ENCODE assay signal across 15 cellular contexts in the genomic region with DNA sequence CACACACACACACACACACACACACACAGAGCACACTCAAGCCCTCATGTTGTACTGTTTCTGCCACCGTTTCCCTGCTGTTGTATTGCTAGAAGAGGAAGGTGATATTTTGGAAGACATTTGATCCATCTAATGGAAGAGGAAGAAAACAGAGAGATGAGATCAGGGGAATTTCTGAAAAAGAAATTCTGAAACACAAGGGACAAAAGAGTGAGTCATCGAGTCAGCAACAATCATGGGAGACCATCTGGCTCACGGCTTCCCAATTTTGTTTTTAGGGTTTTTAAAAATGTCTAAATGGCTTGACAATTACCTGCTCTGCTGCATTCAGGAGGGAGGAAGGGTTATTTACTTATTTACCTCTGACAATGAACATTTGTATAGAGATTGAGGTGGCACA. TPM values are rescaled to one million over a fixed set of nuclear protein-coding genes. Genes with fewer than 3 reads are reported as not detected.
A peak's percentile ranks its signal among the peaks of the same experiment; 100 is the strongest.
DNase-seq lines count a peak whose midpoint lies in the region; ATAC-seq and TF ChIP-seq lines count a peak whose summit lies in the region.
"Had no signal": no experiment of that assay in that cellular context is flagged by ENCODE, and none has a peak within 500 bp of the region (broad histone marks: within the 10 kb centered on the region; RNA-seq: fewer than 3 reads in every experiment).

No MANE protein-coding gene starts in this region.

- H3K9me3 ChIP-seq in PC-3 (ENCODE audit: low read length) (no peaks in the 10 kb centered on the region), fibroblast of lung (ENCODE audit: control insufficient read depth, insufficient read depth, low read depth, low read length) (no peaks in the 10 kb centered on the region)
- no peaks in the 10 kb centered on the region for H3K9me3 ChIP-seq in CD4-positive, alpha-beta T cell (ENCODE audit: control insufficient read depth, low read length)
- H3K9me3 ChIP-seq: adrenal gland, thoracic aorta had no signal

- H3K4me2 ChIP-seq in PC-3 (ENCODE audit: low read length) (no peak overlapping the region), fibroblast of lung (ENCODE audit: extremely low read depth, insufficient read depth, low read length) (no peak overlapping the region)

- H3K9me3 Mint-ChIP-seq in CD4-positive, alpha-beta T cell, result no peaks in the 10 kb centered on the region

- H3F3A ChIP-seq in PC-3 (ENCODE audit: low read length, unreplicated experiment), result no peaks in the 10 kb centered on the region

- ATAC-seq in PC-3, result no peak
- no peak for ATAC-seq in CD4-positive, alpha-beta T cell (ENCODE audit: poor library complexity)

- H3K79me2 ChIP-seq in PC-3 (ENCODE audit: low read length), result no peaks in the 10 kb centered on the region
- no peaks in the 10 kb centered on the region for H3K79me2 ChIP-seq in fibroblast of lung (ENCODE audit: control insufficient read depth, insufficient read depth, low read length)

- no peak overlapping the region for H3K27ac ChIP-seq in PC-3 (ENCODE audit: low read length)
- no peak overlapping the region for H3K27ac ChIP-seq in fibroblast of lung (ENCODE audit: insufficient read depth, low read length)
- no peak overlapping the region for H3K27ac ChIP-seq in CD4-positive, alpha-beta T cell (ENCODE audit: low read depth, low read length)
- H3K27ac ChIP-seq: adrenal gland, coronary artery, thoracic aorta had no signal

- H3K9ac ChIP-seq in PC-3 (ENCODE audit: low read length), result no peak overlapping the region
- no peak overlapping the region for H3K9ac ChIP-seq in fibroblast of lung (ENCODE audit: insufficient read depth, low read length)

- H3K4me1 ChIP-seq in PC-3 (ENCODE audit: insufficient read depth, low read length) (peaks cover 5% of the 10 kb centered on the region; the same call in 1 of the 2 replicates), fibroblast of lung (ENCODE audit: control insufficient read depth, extremely low read depth, insufficient read depth, low read length) (no peaks in the 10 kb centered on the region)
- H3K4me1 ChIP-seq: adrenal gland had no signal

- TF ChIP-seq CTCF in PC-3 (conservative IDR thresholded peaks at IDR 0.05; ENCODE audit: low read depth, low read length) (no peak), fibroblast of lung (conservative IDR thresholded peaks at IDR 0.05 in 1 of 2, IDR thresholded peaks at IDR 0.05 in 1 of 2; ENCODE audit: low read depth in 1 of 2, low read length in 2 of 2) (no peak)
- no peak for TF ChIP-seq CTCF in CD4-positive, alpha-beta T cell (IDR thresholded peaks at IDR 0.05)

- no TSS peak for BruUV-seq in PC-3 (replicated peaks; lab: Mats Ljungman, UMichigan)

- CTCF ChIA-PET in PC-3 (lab: Charles Lee), result no interaction called here
- CTCF ChIA-PET in CD4-positive, alpha-beta T cell (lab: Charles Lee), result no interaction called here

- H3K9me2 ChIP-seq in PC-3 (replicated peaks; ENCODE audit: low read length), result no peaks in the 10 kb centered on the region

- H3K36me3 ChIP-seq in PC-3 (ENCODE audit: low read depth, low read length) (no peaks in the 10 kb centered on the region), fibroblast of lung (ENCODE audit: control insufficient read depth, insufficient read depth, low read length) (no peaks in the 10 kb centered on the region)
- H3K36me3 ChIP-seq: adrenal gland, thoracic aorta had no signal

- POLR2A ChIA-PET in PC-3 (lab: Charles Lee; ENCODE audit: unreplicated experiment), result no interaction called here
- POLR2A ChIA-PET in CD4-positive, alpha-beta T cell (lab: Charles Lee), result interaction anchor here (0.6 kb wide), 1 partner anchor 1328 kb away, joined by 4 read pairs; no protein-coding TSS in a partner anchor

- no peak overlapping the region for H3K4me3 Mint-ChIP-seq in CD4-positive, alpha-beta T cell

- H3K27me3 Mint-ChIP-seq in CD4-positive, alpha-beta T cell, result peaks cover 12% of the 10 kb centered on the region

- H3K36me3 Mint-ChIP-seq in CD4-positive, alpha-beta T cell (ENCODE audit: low read depth), result no peaks in the 10 kb centered on the region

- H3K27me3 ChIP-seq in PC-3 (ENCODE audit: low read length) (no peaks in the 10 kb centered on the region), fibroblast of lung (ENCODE audit: control insufficient read depth, insufficient read depth, low read length) (no peaks in the 10 kb centered on the region)
- H3K27me3 ChIP-seq in CD4-positive, alpha-beta T cell (ENCODE audit: control insufficient read depth, insufficient read depth, low read length), result no peaks in the 10 kb centered on the region
- H3K27me3 ChIP-seq: adrenal gland had no signal

- H4K20me1 ChIP-seq in PC-3 (ENCODE audit: low read length) (no peaks in the 10 kb centered on the region), fibroblast of lung (ENCODE audit: control insufficient read depth, extremely low read depth, insufficient read depth, low read length) (no peaks in the 10 kb centered on the region)

- H3K4me3 ChIP-seq in PC-3 (ENCODE audit: low read length), result no peak overlapping the region
- H3K4me3 ChIP-seq in fibroblast of lung (replicated peaks in 1 of 4; ENCODE audit: control extremely low read depth in 1 of 4, insufficient read depth in 1 of 4, low read depth in 3 of 4, low read length in 4 of 4), result no peak overlapping the region
- H3K4me3 ChIP-seq: adrenal gland, coronary artery, thoracic aorta had no signal

- H3K4me1 Mint-ChIP-seq in CD4-positive, alpha-beta T cell (ENCODE audit: low read depth), result no peaks in the 10 kb centered on the region

- H2AFZ ChIP-seq in PC-3 (ENCODE audit: low read length), result peak overlapping the region; percentile 42; the same call in 1 of the 2 replicates
- H2AFZ ChIP-seq in fibroblast of lung (ENCODE audit: low read length), result no peak overlapping the region

- DNase-seq in NCI-H2107 treated with DMSO at 0.1 percent for 48 hours (lab: John Stamatoyannopoulos, UW; ENCODE audit: unreplicated experiment), result peak; percentile 30
- DNase-seq in NCI-H2107 (lab: John Stamatoyannopoulos, UW), result no peak
- no peak for DNase-seq in PC-3
- peak; percentile 19 to 59 for DNase-seq in fibroblast of lung (ENCODE audit: low read depth in 2 of 2)
- peak; percentile 33 for DNase-seq in renal cortical epithelial cell (ENCODE audit: low read depth)
- no peak for DNase-seq in RPMI8226
- DNase-seq in CD4-positive, alpha-beta T cell, result no peak
- no peak for DNase-seq in NCI-H82 (lab: John Stamatoyannopoulos, UW)
- DNase-seq: activated CD4-positive, CD25-positive, alpha-beta regulatory T cell treated with anti-CD3 and anti-CD28 coated beads, Interleukin-2, amount 50 U/mL, for 72 hours; activated T-cell treated with anti-CD3 and anti-CD28 coated beads, Interleukin-2, amount 50 U/mL, for 48 hours; Calu3; NCI-H2029 had no signal

- intact Hi-C loops in PC-3 (cut with micrococcal nuclease), result no loop called here
- intact Hi-C loops in CD4-positive, alpha-beta T cell (cut with DNase I, micrococcal nuclease), result no loop called here

- H3K27ac Mint-ChIP-seq in CD4-positive, alpha-beta T cell, result no peak overlapping the region

RNA-seq across cellular contexts. Expression of a gene that starts 22.0 kb away (rescaled TPM):
- total RNA-seq in PC-3 (2014; rRNA removed) (46.1 and 62.8 TPM in 2 replicates), fibroblast of lung (38.1 and 41.9 TPM in 2 replicates), renal cortical epithelial cell (103 and 113 TPM in 2 replicates)
- 5.1 and 6.5 TPM in 2 replicates for polyA plus RNA-seq in fibroblast of lung
- polyA plus RNA-seq in fibroblast of lung (2012), result 8.2 and 9.9 TPM in 2 replicates
- polyA minus RNA-seq in fibroblast of lung (ENCODE audit: low replicate concordance), result 1.8 and 2.7 TPM in 2 replicates
- total RNA-seq in CD4-positive, alpha-beta T cell, result 10 to 100 TPM; 22.1 to 22.6 TPM

Comparison
In these comparisons a context has a peak if more than half of its experiments do, and no peak if none do; other contexts are left out.
1. DNase-seq: peak in NCI-H2107 treated with DMSO at 0.1 percent for 48 hours (single experiment), fibroblast of lung (2 of 2) and renal cortical epithelial cell (single experiment); none in NCI-H2107 (single experiment), PC-3 (single experiment), RPMI8226 (single experiment), CD4-positive, alpha-beta T cell (0 of 10) and NCI-H82 (single experiment).